Comparison of ENCODE assay signal across 22 cellular contexts in the genomic region with DNA sequence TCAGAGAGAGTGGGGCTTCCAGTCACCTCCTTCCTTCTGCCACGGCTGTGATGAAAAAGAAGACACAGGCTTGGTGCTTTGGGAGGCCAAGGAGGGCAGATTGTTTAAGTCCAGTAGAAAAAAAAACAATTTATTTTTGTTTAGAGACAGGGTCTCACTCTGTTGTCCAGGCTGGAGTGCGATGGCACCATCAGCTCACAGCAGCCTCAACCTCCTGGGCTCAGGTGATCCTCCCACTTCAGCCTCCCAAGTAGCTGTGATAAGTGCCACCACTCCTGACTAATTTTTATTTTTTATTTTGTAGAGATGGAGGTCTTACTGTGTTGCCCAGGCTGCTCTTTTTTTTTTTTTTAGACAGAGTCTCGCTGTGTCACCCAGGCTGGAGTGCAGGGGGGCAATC. TPM values are rescaled to one million over a fixed set of nuclear protein-coding genes. Genes with fewer than 3 reads are reported as not detected.
DNase-seq lines count a peak whose midpoint lies in the region; ATAC-seq, FAIRE-seq and TF ChIP-seq lines count a peak whose summit lies in the region.
"Had no signal": no experiment of that assay in that cellular context is flagged by ENCODE, and none has a peak within 500 bp of the region (broad histone marks: within the 10 kb centered on the region; RNA-seq: fewer than 3 reads in every experiment).

No MANE protein-coding gene starts in this region.

- ATAC-seq in HepG2 (no peak), GM18520 (IDR thresholded peaks at IDR 0.05; ENCODE audit: unreplicated experiment) (no peak)

- H3K27me3 ChIP-seq in HepG2 (ENCODE audit: control insufficient read depth in 1 of 2, insufficient read depth in 2 of 2, low read length in 2 of 2) = no peaks in the 10 kb centered on the region
- no peaks in the 10 kb centered on the region for H3K27me3 ChIP-seq in skeletal muscle tissue (ENCODE audit: control insufficient read depth in 3 of 3, insufficient read depth in 3 of 3, low read length in 3 of 3)
- H3K27me3 ChIP-seq in brain microvascular endothelial cell (replicated peaks) = no peaks in the 10 kb centered on the region
- H3K27me3 ChIP-seq: SJCRH30 had no signal

- WGBS in HepG2 (ENCODE audit: low lambda C conversion rate) = 99% methylated on average over 3 of the region's 3 CpGs

- peaks cover 21% of the 10 kb centered on the region for H3K4me1 Mint-ChIP-seq in T-helper 2 cell treated with Interferon-gamma antibody and Interleukin-4, amounts not matched to agents 5 μg/mL and 100 μg/mL, for 36 hours (ENCODE audit: low read depth)

- no peak for FAIRE-seq in HepG2 (lab: Jason Lieb, UNC)
- FAIRE-seq: GM12892, GM18507, H54 had no signal

- H3K36me3 Mint-ChIP-seq in T-helper 2 cell treated with Interferon-gamma antibody and Interleukin-4, amounts not matched to agents 5 μg/mL and 100 μg/mL, for 36 hours (ENCODE audit: low read depth) = peaks cover 18% of the 10 kb centered on the region

- no peak overlapping the region for H3K4me3 ChIP-seq in HepG2 (replicated peaks in 1 of 3; ENCODE audit: insufficient read depth in 1 of 3, low read depth in 2 of 3, low read length in 3 of 3)
- H3K4me3 ChIP-seq in skeletal muscle tissue (ENCODE audit: low read length in 3 of 3) = no peak overlapping the region
- H3K4me3 ChIP-seq in brain microvascular endothelial cell (ENCODE audit: low read depth, low read length) = no peak overlapping the region
- H3K4me3 ChIP-seq: SJCRH30 had no signal

- no peak overlapping the region for H3K9ac ChIP-seq in HepG2 (ENCODE audit: insufficient read depth, low read depth, low read length)
- no peak overlapping the region for H3K9ac ChIP-seq in skeletal muscle tissue (ENCODE audit: low read depth in 1 of 3, low read length in 3 of 3)
- H3K9ac ChIP-seq: KMS-11 had no signal

- H3K27ac Mint-ChIP-seq in T-helper 2 cell treated with Interferon-gamma antibody and Interleukin-4, amounts not matched to agents 5 μg/mL and 100 μg/mL, for 36 hours = no peak overlapping the region
- H3K27ac Mint-ChIP-seq: HFFc6 had no signal

- H3K4me3 Mint-ChIP-seq in T-helper 2 cell treated with Interferon-gamma antibody and Interleukin-4, amounts not matched to agents 5 μg/mL and 100 μg/mL, for 36 hours = peak overlapping the region; percentile 58

- no peak for TF ChIP-seq POLR2A in HepG2 (IDR thresholded peaks at IDR 0.05; ENCODE audit: insufficient read depth in 1 of 2, low read depth in 2 of 2, low read length in 2 of 2)

- intact Hi-C loops in HepG2 (cut with micrococcal nuclease; ENCODE audit: unreplicated experiment) = no loop called here

- H3K27ac ChIP-seq in RWPE1 = 0 out of 2 replicates have a peak overlapping the region, but pooled peaks have one; percentile 12
- H3K27ac ChIP-seq in HepG2 (ENCODE audit: extremely low read length, insufficient read depth, low read length) = no peak overlapping the region
- H3K27ac ChIP-seq in skeletal muscle tissue (ENCODE audit: low read depth, low read length) = peak overlapping the region; percentile 8
- no peak overlapping the region for H3K27ac ChIP-seq in brain microvascular endothelial cell
- H3K27ac ChIP-seq: KMS-11, SJCRH30 had no signal

- CTCF ChIA-PET in RWPE1 (lab: Yijun Ruan, JAX) = interaction anchor here (0.8 to 1.2 kb wide), 2 partner anchors 20 to 103 kb away, joined by 5 to 12 read pairs; no protein-coding TSS in a partner anchor
- CTCF ChIA-PET in HepG2 (lab: Yijun Ruan, JAX; ENCODE audit: low intra/inter-chr PET ratio, low total read pairs) = no interaction called here

- DNase-seq in T-helper 2 cell treated with Interferon-gamma antibody and Interleukin-4, amounts not matched to agents 5 μg/mL and 100 μg/mL, for 36 hours (ENCODE audit: low spot score) = no peak
- DNase-seq in T-helper 2 cell (no peak), RWPE1 (ENCODE audit: low spot score) (no peak), HepG2 (ENCODE audit: low spot score) (no peak), mucosa of gallbladder (ENCODE audit: low spot score) (no peak), brain microvascular endothelial cell (no peak)
- DNase-seq: 8988T, COR-L47, HFFc6, NCI-H1417 treated with DMSO at 0.1 percent for 48 hours, NCI-H187 treated with DMSO at 0.1 percent for 48 hours, NCI-H226, NCI-H524, SJCRH30 had no signal

- no peak overlapping the region for H2AFZ ChIP-seq in HepG2 (ENCODE audit: low read length)

- in situ Hi-C loops in HepG2 (cut with HindIII; ENCODE audit: extremely low pct_ligation_motif_present, low pct_unique_long_range_greater_than_20kb) (no loop called here), brain microvascular endothelial cell (cut with HindIII; ENCODE audit: low pct_ligation_motif_present, low sequenced_read_pairs) (no loop called here)

- H3K36me3 ChIP-seq in HepG2 (replicated peaks in 1 of 2; ENCODE audit: control insufficient read depth in 1 of 2, insufficient read depth in 2 of 2, low read length in 2 of 2) (peaks cover 0 to 7% of the 10 kb centered on the region in 2 experiments; a peak in 3 of 5 replicates), skeletal muscle tissue (ENCODE audit: control insufficient read depth in 3 of 3, insufficient read depth in 3 of 3, low read length in 3 of 3) (peaks cover 0 to 3% (median 2%) of the 10 kb centered on the region in 3 donors), brain microvascular endothelial cell (replicated peaks) (no peaks in the 10 kb centered on the region)
- H3K36me3 ChIP-seq: SJCRH30 had no signal

- no peaks in the 10 kb centered on the region for H3K9me3 Mint-ChIP-seq in T-helper 2 cell treated with Interferon-gamma antibody and Interleukin-4, amounts not matched to agents 5 μg/mL and 100 μg/mL, for 36 hours
- H3K9me3 Mint-ChIP-seq: HFFc6 had no signal

- POLR2A ChIA-PET in RWPE1 (lab: Yijun Ruan, JAX; ENCODE audit: low non-redundant PET) = interaction anchor here (0.6 kb wide), 2 partner anchors 15 to 64 kb away, joined by 3 to 4 read pairs; no protein-coding TSS in a partner anchor
- POLR2A ChIA-PET in HepG2 (lab: Yijun Ruan, JAX) = no interaction called here

- TF ChIP-seq RAD21 in HepG2 (CRISPR knock-in tag; IDR thresholded peaks at IDR 0.05) = no peak

- no peaks in the 10 kb centered on the region for H3K9me3 ChIP-seq in HepG2 (ENCODE audit: low read length)
- H3K9me3 ChIP-seq in skeletal muscle tissue (ENCODE audit: control insufficient read depth in 3 of 3, low read length in 3 of 3) = no peaks in the 10 kb centered on the region
- H3K9me3 ChIP-seq: SJCRH30 had no signal

- TF ChIP-seq EP300 in HepG2 (IDR thresholded peaks at IDR 0.05; ENCODE audit: low read depth in 2 of 2, low read length in 2 of 2) (no peak), HepG2 (CRISPR knock-in tag; IDR thresholded peaks at IDR 0.05; ENCODE audit: borderline replicate concordance) (no peak)

- BruUV-seq in HepG2 (replicated peaks; lab: Mats Ljungman, UMichigan) = no TSS peak

- TF ChIP-seq CTCF in RWPE1 (conservative IDR thresholded peaks at IDR 0.05; ENCODE audit: low read depth) (no peak), HepG2 (CRISPR knock-in tag; IDR thresholded peaks at IDR 0.05) (no peak), brain microvascular endothelial cell (IDR thresholded peaks at IDR 0.05; ENCODE audit: low read depth, low read length, missing control alignments) (no peak)

- H3K4me1 ChIP-seq in HepG2 (ENCODE audit: insufficient read depth, low read length) = peaks cover 27% of the 10 kb centered on the region
- H3K4me1 ChIP-seq in skeletal muscle tissue (ENCODE audit: control insufficient read depth in 3 of 3, insufficient read depth in 3 of 3, low read length in 3 of 3) = peaks cover 24 to 28% (median 26%) of the 10 kb centered on the region in 3 donors
- H3K4me1 ChIP-seq: SJCRH30 had no signal

- no peak overlapping the region for H3K4me2 ChIP-seq in HepG2 (ENCODE audit: low read depth, low read length)
- H3K4me2 ChIP-seq: KMS-11 had no signal

- no peaks in the 10 kb centered on the region for H3K27me3 Mint-ChIP-seq in T-helper 2 cell treated with Interferon-gamma antibody and Interleukin-4, amounts not matched to agents 5 μg/mL and 100 μg/mL, for 36 hours (ENCODE audit: low read depth)

- H4K20me1 ChIP-seq in HepG2 (ENCODE audit: insufficient read depth, low read length) = peaks cover 16% of the 10 kb centered on the region

- H3K79me2 ChIP-seq in HepG2 (ENCODE audit: insufficient read depth, low read length) = peaks cover 51% of the 10 kb centered on the region

RNA-seq across cellular contexts. Expression of gene MVD, which starts 2.7 kb away (rescaled TPM):
- total RNA-seq in HepG2 (2016; rRNA removed; fragmentation: Illumina TruSeq; extraction: Trizol) (128 and 187 TPM in 2 replicates), skeletal muscle tissue (14.1 TPM), mucosa of gallbladder (126 TPM)
- total RNA-seq in HepG2 (2016; cell fraction: cytosol; rRNA removed; fragmentation: Illumina TruSeq; extraction: Trizol; ENCODE audit: low read depth) = 86.8 and 92.1 TPM in 2 replicates
- 110 and 194 TPM in 2 replicates for total RNA-seq in HepG2 (2016; cell fraction: insoluble cytoplasmic fraction; rRNA removed; fragmentation: Illumina TruSeq; extraction: Trizol)
- total RNA-seq in HepG2 (2016; cell fraction: membrane; rRNA removed; fragmentation: Illumina TruSeq; extraction: Trizol) = 93.3 and 93.5 TPM in 2 replicates
- total RNA-seq in HepG2 (2016; cell fraction: nucleus; rRNA removed; fragmentation: Illumina TruSeq; extraction: Trizol) = 150 and 173 TPM in 2 replicates
- polyA plus RNA-seq in HepG2 (2011; rRNA removed) = 28.1 and 68.9 TPM in 2 replicates
- 33.1 and 34.9 TPM in 2 replicates for polyA plus RNA-seq in HepG2 (2011; cell fraction: cytosol; rRNA removed)
- polyA plus RNA-seq in HepG2 (2011; cell fraction: nucleus; rRNA removed) = 340 and 407 TPM in 2 replicates
- 81.3 and 104 TPM in 2 replicates for polyA plus RNA-seq in HepG2 (2012)
- 49.5 and 55.8 TPM in 2 replicates for polyA plus RNA-seq in HepG2 (2016; cell fraction: cytosol; fragmentation: Illumina TruSeq; extraction: Trizol; ENCODE audit: low read depth)
- polyA plus RNA-seq in HepG2 (2016; cell fraction: insoluble cytoplasmic fraction; fragmentation: Illumina TruSeq; extraction: Trizol; ENCODE audit: low read depth) = 117 and 128 TPM in 2 replicates
- polyA plus RNA-seq in HepG2 (2016; cell fraction: membrane; fragmentation: Illumina TruSeq; extraction: Trizol; ENCODE audit: low read depth) = 64.4 TPM in 2 replicates
- polyA plus RNA-seq in HepG2 (2016; cell fraction: nucleus; fragmentation: Illumina TruSeq; extraction: Trizol; ENCODE audit: insufficient read depth, low read depth) = 435 and 459 TPM in 2 replicates
- 8.9 and 43.8 TPM in 2 replicates for polyA minus RNA-seq in HepG2 (2011; rRNA and poly(A)+ RNA removed; ENCODE audit: low replicate concordance)
- polyA minus RNA-seq in HepG2 (2011; cell fraction: cytosol; rRNA and poly(A)+ RNA removed) = 24.2 and 37.5 TPM in 2 replicates
- 34.4 and 55.3 TPM in 2 replicates for polyA minus RNA-seq in HepG2 (2011; cell fraction: nucleus; rRNA and poly(A)+ RNA removed)

RNA-seq across cellular contexts. Expression of gene CYBA, which starts 14.7 kb away (rescaled TPM):
- total RNA-seq in HepG2 (2016; rRNA removed; fragmentation: Illumina TruSeq; extraction: Trizol) = 84.2 and 250 TPM in 2 replicates
- total RNA-seq in HepG2 (2016; cell fraction: cytosol; rRNA removed; fragmentation: Illumina TruSeq; extraction: Trizol; ENCODE audit: low read depth) = 92.1 and 114 TPM in 2 replicates
- 90.4 and 246 TPM in 2 replicates for total RNA-seq in HepG2 (2016; cell fraction: insoluble cytoplasmic fraction; rRNA removed; fragmentation: Illumina TruSeq; extraction: Trizol)
- 55.3 and 74.3 TPM in 2 replicates for total RNA-seq in HepG2 (2016; cell fraction: membrane; rRNA removed; fragmentation: Illumina TruSeq; extraction: Trizol)
- 170 and 197 TPM in 2 replicates for total RNA-seq in HepG2 (2016; cell fraction: nucleus; rRNA removed; fragmentation: Illumina TruSeq; extraction: Trizol)
- polyA plus RNA-seq in HepG2 (2011; rRNA removed) = 196 and 258 TPM in 2 replicates
- 338 and 484 TPM in 2 replicates for polyA plus RNA-seq in HepG2 (2011; cell fraction: cytosol; rRNA removed)
- polyA plus RNA-seq in HepG2 (2011; cell fraction: nucleus; rRNA removed) = 620 and 660 TPM in 2 replicates
- 207 and 213 TPM in 2 replicates for polyA plus RNA-seq in HepG2 (2012)
- polyA plus RNA-seq in HepG2 (2016; cell fraction: cytosol; fragmentation: Illumina TruSeq; extraction: Trizol; ENCODE audit: low read depth) = 111 and 128 TPM in 2 replicates
- polyA plus RNA-seq in HepG2 (2016; cell fraction: insoluble cytoplasmic fraction; fragmentation: Illumina TruSeq; extraction: Trizol; ENCODE audit: low read depth) = 97.6 and 108 TPM in 2 replicates
- 58.9 and 66.6 TPM in 2 replicates for polyA plus RNA-seq in HepG2 (2016; cell fraction: membrane; fragmentation: Illumina TruSeq; extraction: Trizol; ENCODE audit: low read depth)
- 462 and 471 TPM in 2 replicates for polyA plus RNA-seq in HepG2 (2016; cell fraction: nucleus; fragmentation: Illumina TruSeq; extraction: Trizol; ENCODE audit: insufficient read depth, low read depth)
- 170 and 432 TPM in 2 replicates for polyA minus RNA-seq in HepG2 (2011; rRNA and poly(A)+ RNA removed; ENCODE audit: low replicate concordance)
- 173 and 183 TPM in 2 replicates for polyA minus RNA-seq in HepG2 (2011; cell fraction: cytosol; rRNA and poly(A)+ RNA removed)
- 79.1 and 82.6 TPM in 2 replicates for polyA minus RNA-seq in HepG2 (2011; cell fraction: nucleus; rRNA and poly(A)+ RNA removed)
- total RNA-seq in skeletal muscle tissue = 90.8 TPM
- 271 TPM for total RNA-seq in mucosa of gallbladder
- total RNA-seq: M059J had no signal

RNA-seq across cellular contexts. Expression of gene SNAI3, which starts 20.7 kb away (rescaled TPM):
- total RNA-seq in HepG2 (2016; rRNA removed; fragmentation: Illumina TruSeq; extraction: Trizol) (0.09 and 0.18 TPM in 2 replicates), skeletal muscle tissue (8.4 TPM), mucosa of gallbladder (1.9 TPM)
- total RNA-seq in HepG2 (2016; cell fraction: cytosol; rRNA removed; fragmentation: Illumina TruSeq; extraction: Trizol; ENCODE audit: low read depth) = not detected in 2 replicates
- 0.13 and 0.17 TPM in 2 replicates for total RNA-seq in HepG2 (2016; cell fraction: insoluble cytoplasmic fraction; rRNA removed; fragmentation: Illumina TruSeq; extraction: Trizol)
- 0.12 TPM in 1 of 2 replicates, not detected in the other for total RNA-seq in HepG2 (2016; cell fraction: membrane; rRNA removed; fragmentation: Illumina TruSeq; extraction: Trizol)
- not detected in 2 replicates for total RNA-seq in HepG2 (2016; cell fraction: nucleus; rRNA removed; fragmentation: Illumina TruSeq; extraction: Trizol)
- 0.18 and 0.40 TPM in 2 replicates for polyA plus RNA-seq in HepG2 (2011; rRNA removed)
- polyA plus RNA-seq in HepG2 (2011; cell fraction: cytosol; rRNA removed) = 0.18 and 0.44 TPM in 2 replicates
- 0.35 and 0.64 TPM in 2 replicates for polyA plus RNA-seq in HepG2 (2011; cell fraction: nucleus; rRNA removed)
- polyA plus RNA-seq in HepG2 (2012) = 0.40 and 0.47 TPM in 2 replicates
- 0.08 TPM in 1 of 2 replicates, not detected in the other for polyA plus RNA-seq in HepG2 (2016; cell fraction: cytosol; fragmentation: Illumina TruSeq; extraction: Trizol; ENCODE audit: low read depth)
- 0.26 TPM in 1 of 2 replicates, not detected in the other for polyA plus RNA-seq in HepG2 (2016; cell fraction: insoluble cytoplasmic fraction; fragmentation: Illumina TruSeq; extraction: Trizol; ENCODE audit: low read depth)
- 0.15 and 0.21 TPM in 2 replicates for polyA plus RNA-seq in HepG2 (2016; cell fraction: membrane; fragmentation: Illumina TruSeq; extraction: Trizol; ENCODE audit: low read depth)
- polyA plus RNA-seq in HepG2 (2016; cell fraction: nucleus; fragmentation: Illumina TruSeq; extraction: Trizol; ENCODE audit: insufficient read depth, low read depth) = 0.27 TPM in 1 of 2 replicates, not detected in the other
- polyA minus RNA-seq in HepG2 (2011; rRNA and poly(A)+ RNA removed; ENCODE audit: low replicate concordance) = 0.84 TPM in 1 of 2 replicates, not detected in the other
- polyA minus RNA-seq in HepG2 (2011; cell fraction: cytosol; rRNA and poly(A)+ RNA removed) = not detected in 2 replicates
- not detected in 2 replicates for polyA minus RNA-seq in HepG2 (2011; cell fraction: nucleus; rRNA and poly(A)+ RNA removed)
- total RNA-seq: HFFc6, M059J had no signal

RNA-seq across cellular contexts. Expression of gene IL17C, which starts 27.2 kb away (rescaled TPM):
- not detected in 2 replicates for total RNA-seq in HepG2 (2016; rRNA removed; fragmentation: Illumina TruSeq; extraction: Trizol)
- not detected in 2 replicates for total RNA-seq in HepG2 (2016; cell fraction: cytosol; rRNA removed; fragmentation: Illumina TruSeq; extraction: Trizol; ENCODE audit: low read depth)
- total RNA-seq in HepG2 (2016; cell fraction: insoluble cytoplasmic fraction; rRNA removed; fragmentation: Illumina TruSeq; extraction: Trizol) = not detected in 2 replicates
- not detected in 2 replicates for total RNA-seq in HepG2 (2016; cell fraction: membrane; rRNA removed; fragmentation: Illumina TruSeq; extraction: Trizol)
- total RNA-seq in HepG2 (2016; cell fraction: nucleus; rRNA removed; fragmentation: Illumina TruSeq; extraction: Trizol) = not detected in 2 replicates
- not detected in 2 replicates for polyA plus RNA-seq in HepG2 (2011; rRNA removed)
- polyA plus RNA-seq in HepG2 (2011; cell fraction: cytosol; rRNA removed) = not detected in 2 replicates
- not detected in 2 replicates for polyA plus RNA-seq in HepG2 (2011; cell fraction: nucleus; rRNA removed)
- not detected in 2 replicates for polyA plus RNA-seq in HepG2 (2012)
- polyA plus RNA-seq in HepG2 (2016; cell fraction: cytosol; fragmentation: Illumina TruSeq; extraction: Trizol; ENCODE audit: low read depth) = not detected in 2 replicates
- polyA plus RNA-seq in HepG2 (2016; cell fraction: insoluble cytoplasmic fraction; fragmentation: Illumina TruSeq; extraction: Trizol; ENCODE audit: low read depth) = not detected in 2 replicates
- not detected in 2 replicates for polyA plus RNA-seq in HepG2 (2016; cell fraction: membrane; fragmentation: Illumina TruSeq; extraction: Trizol; ENCODE audit: low read depth)
- polyA plus RNA-seq in HepG2 (2016; cell fraction: nucleus; fragmentation: Illumina TruSeq; extraction: Trizol; ENCODE audit: insufficient read depth, low read depth) = not detected in 2 replicates
- not detected in 2 replicates for polyA minus RNA-seq in HepG2 (2011; rRNA and poly(A)+ RNA removed; ENCODE audit: low replicate concordance)
- not detected in 2 replicates for polyA minus RNA-seq in HepG2 (2011; cell fraction: cytosol; rRNA and poly(A)+ RNA removed)
- polyA minus RNA-seq in HepG2 (2011; cell fraction: nucleus; rRNA and poly(A)+ RNA removed) = not detected in 2 replicates
- total RNA-seq in skeletal muscle tissue = not detected
- not detected for total RNA-seq in mucosa of gallbladder
- total RNA-seq: HFFc6, M059J, SJCRH30 had no signal
- polyA plus RNA-seq: AG04450 had no signal

RNA-seq across cellular contexts. Expression of gene RNF166, which starts 40.6 kb away (rescaled TPM):
- total RNA-seq in HepG2 (2016; rRNA removed; fragmentation: Illumina TruSeq; extraction: Trizol) (15.1 and 23.0 TPM in 2 replicates), skeletal muscle tissue (12.0 TPM), mucosa of gallbladder (28.4 TPM)
- total RNA-seq in HepG2 (2016; cell fraction: cytosol; rRNA removed; fragmentation: Illumina TruSeq; extraction: Trizol; ENCODE audit: low read depth) = 36.0 and 37.2 TPM in 2 replicates
- total RNA-seq in HepG2 (2016; cell fraction: insoluble cytoplasmic fraction; rRNA removed; fragmentation: Illumina TruSeq; extraction: Trizol) = 17.3 and 23.3 TPM in 2 replicates
- total RNA-seq in HepG2 (2016; cell fraction: membrane; rRNA removed; fragmentation: Illumina TruSeq; extraction: Trizol) = 41.6 and 45.9 TPM in 2 replicates
- total RNA-seq in HepG2 (2016; cell fraction: nucleus; rRNA removed; fragmentation: Illumina TruSeq; extraction: Trizol) = 14.0 and 14.1 TPM in 2 replicates
- 21.4 and 26.2 TPM in 2 replicates for polyA plus RNA-seq in HepG2 (2011; rRNA removed)
- polyA plus RNA-seq in HepG2 (2011; cell fraction: cytosol; rRNA removed) = 14.8 and 24.4 TPM in 2 replicates
- polyA plus RNA-seq in HepG2 (2011; cell fraction: nucleus; rRNA removed) = 83.8 and 91.3 TPM in 2 replicates
- 12.2 and 16.1 TPM in 2 replicates for polyA plus RNA-seq in HepG2 (2012)
- polyA plus RNA-seq in HepG2 (2016; cell fraction: cytosol; fragmentation: Illumina TruSeq; extraction: Trizol; ENCODE audit: low read depth) = 22.9 and 25.4 TPM in 2 replicates
- 19.2 and 20.2 TPM in 2 replicates for polyA plus RNA-seq in HepG2 (2016; cell fraction: insoluble cytoplasmic fraction; fragmentation: Illumina TruSeq; extraction: Trizol; ENCODE audit: low read depth)
- 32.0 and 34.1 TPM in 2 replicates for polyA plus RNA-seq in HepG2 (2016; cell fraction: membrane; fragmentation: Illumina TruSeq; extraction: Trizol; ENCODE audit: low read depth)
- 36.7 and 43.4 TPM in 2 replicates for polyA plus RNA-seq in HepG2 (2016; cell fraction: nucleus; fragmentation: Illumina TruSeq; extraction: Trizol; ENCODE audit: insufficient read depth, low read depth)
- polyA minus RNA-seq in HepG2 (2011; rRNA and poly(A)+ RNA removed; ENCODE audit: low replicate concordance) = 11.5 and 25.6 TPM in 2 replicates
- polyA minus RNA-seq in HepG2 (2011; cell fraction: cytosol; rRNA and poly(A)+ RNA removed) = 12.9 and 17.8 TPM in 2 replicates
- 14.2 and 18.7 TPM in 2 replicates for polyA minus RNA-seq in HepG2 (2011; cell fraction: nucleus; rRNA and poly(A)+ RNA removed)

Comparison
In these comparisons a context has a peak if more than half of its experiments do, and no peak if none do; other contexts are left out.
1. H3K27ac ChIP-seq: peak in RWPE1 (single experiment) and skeletal muscle tissue (single experiment); none in HepG2 (single experiment) and brain microvascular endothelial cell (single experiment).